1 cellular context compared by ENCODE assay signal in genomic region chr3:156474560-156475389, GRCh38.
TF ChIP-seq lines count a peak whose summit lies in the region.

No MANE protein-coding gene starts in this region.

TF ChIP-seq in H1, 55 proteins besides CTCF, POLR2A, EP300 and RAD21 (continued from another document):
- no peak for TF ChIP-seq CHD7 (IDR thresholded peaks at IDR 0.05; ENCODE audit: insufficient replicate concordance, low read length)
